8 cellular contexts compared by ENCODE assay signal in genomic region chr1:167715653-167716302, GRCh38. TPM values are rescaled to one million over a fixed set of nuclear protein-coding genes. Genes with fewer than 3 reads are reported as not detected.
A peak's percentile ranks its signal among the peaks of the same experiment; 100 is the strongest.
DNase-seq lines count a peak whose midpoint lies in the region; ATAC-seq, FAIRE-seq and TF ChIP-seq lines count a peak whose summit lies in the region.

No MANE protein-coding gene starts in this region.

- peak; percentile 0 for ATAC-seq in activated T-helper 17 cell treated with anti-CD3 and anti-CD28 coated beads, Interleukin-2, amount 50 U/mL, for 72 hours (replicated peaks)

- POLR2A ChIA-PET in HEK293 (lab: Yijun Ruan, JAX), result interaction anchor here (1.1 to 3.5 kb wide), 2 partner anchors 221 to 367 kb away, joined by 5 to 23 read pairs; partner anchors contain the start of genes DCAF6 and MPC2

- peak overlapping the region; percentile 65 for H3K4me3 ChIP-seq in HEK293 (ENCODE audit: low read depth, low read length)

- no peak for FAIRE-seq in D721Med (lab: Jason Lieb, UNC)
- no peak for FAIRE-seq in HTR-8/SVneo (lab: Jason Lieb, UNC)

- peaks cover 26% of the 10 kb centered on the region for H3K4me1 Mint-ChIP-seq in activated T-helper 17 cell treated with anti-CD3 and anti-CD28 coated beads, Interleukin-2, amount 50 U/mL, for 72 hours
- peaks cover 28 to 37% of the 10 kb centered on the region in 2 donors for H3K4me1 Mint-ChIP-seq in immature natural killer cell

- no peaks in the 10 kb centered on the region for H3K36me3 ChIP-seq in HEK293 (ENCODE audit: control insufficient read depth in 2 of 2, insufficient read depth in 1 of 2, low read length in 2 of 2)

- TF ChIP-seq CTCF in HEK293 (tag by site-specific recombination; IDR thresholded peaks at IDR 0.05) (no peak), D721Med (IDR thresholded peaks at IDR 0.05; ENCODE audit: insufficient read depth, missing control alignments) (no peak)

- no peaks in the 10 kb centered on the region for H3K4me1 ChIP-seq in HEK293 (ENCODE audit: control insufficient read depth, insufficient read depth, low read length)

- H3K27ac ChIP-seq in HEK293 (ENCODE audit: extremely low read depth, low read depth, low read length), result peak overlapping the region; percentile 1; the same call in 1 of the 2 replicates

- DNase-seq in DMS53 (lab: John Stamatoyannopoulos, UW), result peak; percentile 56
- DNase-seq in immature natural killer cell, result no peak
- peak; percentile 62 for DNase-seq in superior temporal gyrus (ENCODE audit: extremely low spot score)
- no peak for DNase-seq in NCI-H2107 treated with DMSO at 0.1 percent for 48 hours (lab: John Stamatoyannopoulos, UW; ENCODE audit: unreplicated experiment)
- no peak for DNase-seq in D721Med (ENCODE audit: insufficient read length, low spot score)
- DNase-seq in HTR-8/SVneo (ENCODE audit: insufficient read length, low spot score), result no peak

- CTCF ChIA-PET in HEK293 (lab: Yijun Ruan, JAX), result interaction anchor here (0.6 to 2.7 kb wide), 13 partner anchors 8 to 723 kb away, joined by 3 to 9 read pairs (median 4); no protein-coding TSS in a partner anchor

- H3K36me3 Mint-ChIP-seq in activated T-helper 17 cell treated with anti-CD3 and anti-CD28 coated beads, Interleukin-2, amount 50 U/mL, for 72 hours (ENCODE audit: low read depth), result peaks cover 17% of the 10 kb centered on the region
- no peaks in the 10 kb centered on the region for H3K36me3 Mint-ChIP-seq in immature natural killer cell

- no peaks in the 10 kb centered on the region for H3K27me3 Mint-ChIP-seq in activated T-helper 17 cell treated with anti-CD3 and anti-CD28 coated beads, Interleukin-2, amount 50 U/mL, for 72 hours
- peaks cover 19 to 43% (median 27%) of the 10 kb centered on the region in 3 donors for H3K27me3 Mint-ChIP-seq in immature natural killer cell (ENCODE audit: low read depth in 3 of 3)

- H3K27ac Mint-ChIP-seq in activated T-helper 17 cell treated with anti-CD3 and anti-CD28 coated beads, Interleukin-2, amount 50 U/mL, for 72 hours, result peak overlapping the region; percentile 96
- H3K27ac Mint-ChIP-seq in immature natural killer cell, result peak overlapping the region; percentile 69 to 93 (median 86)

- no peaks in the 10 kb centered on the region for H3K9me3 ChIP-seq in HEK293 (ENCODE audit: control insufficient read depth, insufficient read depth, low read depth, low read length)

- H3K4me3 Mint-ChIP-seq in activated T-helper 17 cell treated with anti-CD3 and anti-CD28 coated beads, Interleukin-2, amount 50 U/mL, for 72 hours, result peak overlapping the region; percentile 84
- peak overlapping the region; percentile 85 to 96 (median 95) for H3K4me3 Mint-ChIP-seq in immature natural killer cell

- H3K9me3 Mint-ChIP-seq in activated T-helper 17 cell treated with anti-CD3 and anti-CD28 coated beads, Interleukin-2, amount 50 U/mL, for 72 hours, result no peaks in the 10 kb centered on the region
- peaks cover 0 to 3% (median 0%) of the 10 kb centered on the region in 6 donors for H3K9me3 Mint-ChIP-seq in immature natural killer cell

TF ChIP-seq in HEK293, 187 proteins besides CTCF, POLR2A, EP300 and RAD21:
- TF ChIP-seq PRDM1 (tag by site-specific recombination; IDR thresholded peaks at IDR 0.05) (peak; percentile 92), ZNF449 (tag by site-specific recombination; IDR thresholded peaks at IDR 0.05) (0 out of 2 replicates have a peak, but pooled peaks have one; percentile 5), ZNF571 (tag by site-specific recombination; IDR thresholded peaks at IDR 0.05) (no peak), HOXC10 (CRISPR knock-in tag; IDR thresholded peaks at IDR 0.05) (no peak), ZBTB48 (tag by site-specific recombination; IDR thresholded peaks at IDR 0.05) (0 out of 2 replicates have a peak, but pooled peaks have one; percentile 7), ZNF580 (tag by site-specific recombination; IDR thresholded peaks at IDR 0.05) (no peak), ZNF133 (tag by site-specific recombination; IDR thresholded peaks at IDR 0.05) (peak; percentile 57), ZNF24 (tag by site-specific recombination; IDR thresholded peaks at IDR 0.05) (0 out of 2 replicates have a peak, but pooled peaks have one; percentile 12), ZNF610 (tag by site-specific recombination; IDR thresholded peaks at IDR 0.05; ENCODE audit: borderline replicate concordance) (0 out of 2 replicates have a peak, but pooled peaks have one; percentile 4), KLF10 (tag by site-specific recombination; IDR thresholded peaks at IDR 0.05) (0 out of 2 replicates have a peak, but pooled peaks have one; percentile 2), SCRT2 (tag by site-specific recombination; IDR thresholded peaks at IDR 0.05) (peak; percentile 56; the same call in 1 of the 2 replicates), WT1 (tag by site-specific recombination; IDR thresholded peaks at IDR 0.05) (0 out of 2 replicates have a peak, but pooled peaks have one; percentile 3), RBAK (tag by site-specific recombination; IDR thresholded peaks at IDR 0.05) (no peak)
TF ChIP-seq in HEK293: peak in this region for 9.

RNA-seq across cellular contexts. Expression of gene MPZL1, which starts 6.0 kb away (rescaled TPM):
- total RNA-seq in activated T-helper 17 cell treated with anti-CD3 and anti-CD28 coated beads, Interleukin-2, amount 50 U/mL, for 72 hours, result 10 to 100 TPM; 24.4 to 27.0 TPM
- polyA plus RNA-seq in immature natural killer cell, result 10 to 100 TPM in 2 of 3 donors, 1 to 10 TPM in 1; 6.8 to 14.3 (median 12.1) TPM

Comparison
In these comparisons a context has a peak if more than half of its experiments do, and no peak if none do; other contexts are left out.
1. DNase-seq: peak in DMS53 (single experiment) and superior temporal gyrus (single experiment); none in immature natural killer cell (0 of 3), NCI-H2107 treated with DMSO at 0.1 percent for 48 hours (single experiment), D721Med (single experiment) and HTR-8/SVneo (single experiment).